In genomic region chr18:25164211-25164836, GRCh38 we compare ENCODE assay signal across 8 cellular contexts.
DNase-seq lines count a peak whose midpoint lies in the region; ATAC-seq and TF ChIP-seq lines count a peak whose summit lies in the region.

No MANE protein-coding gene starts in this region.

- H3K4me3 Mint-ChIP-seq in activated CD4-positive, alpha-beta T cell treated with anti-CD3 and anti-CD28 coated beads, Interleukin-2, amount 10 ng/mL, durations not matched to agents 24 days and 14 days, result peak overlapping the region; percentile 75

- peaks cover 4% of the 10 kb centered on the region for H3K27me3 Mint-ChIP-seq in activated CD4-positive, alpha-beta T cell treated with anti-CD3 and anti-CD28 coated beads, Interleukin-2, amount 10 ng/mL, durations not matched to agents 24 days and 14 days

- H3K4me1 ChIP-seq in breast epithelium (no peaks in the 10 kb centered on the region), gastrocnemius medialis (peaks cover 14 to 20% of the 10 kb centered on the region in 2 donors), mucosa of descending colon (ENCODE audit: low read depth) (no peaks in the 10 kb centered on the region), adrenal gland (replicated peaks in 1 of 2) (peaks cover 0 to 5% of the 10 kb centered on the region in 2 donors)

- DNase-seq in activated CD4-positive, alpha-beta T cell treated with anti-CD3 and anti-CD28 coated beads, Interleukin-2, amount 10 ng/mL, durations not matched to agents 24 days and 14 days, result no peak
- DNase-seq in activated CD4-positive, alpha-beta T cell treated with anti-CD3 and anti-CD28 coated beads, Interleukin-2, amount 50 U/mL, for 4 hours, result no peak
- DNase-seq in breast epithelium (ENCODE audit: low spot score in 2 of 2) (no peak), gastrocnemius medialis (no peak), mucosa of descending colon (no peak), adrenal gland (no peak), GF-D8 (lab: John Stamatoyannopoulos, UW) (no peak)

- no peaks in the 10 kb centered on the region for H3K9me3 Mint-ChIP-seq in activated CD4-positive, alpha-beta T cell treated with anti-CD3 and anti-CD28 coated beads, Interleukin-2, amount 10 ng/mL, durations not matched to agents 24 days and 14 days

- H3K9me3 ChIP-seq in breast epithelium, result no peaks in the 10 kb centered on the region
- no peaks in the 10 kb centered on the region for H3K9me3 ChIP-seq in gastrocnemius medialis
- H3K9me3 ChIP-seq in mucosa of descending colon, result no peaks in the 10 kb centered on the region
- H3K9me3 ChIP-seq in adrenal gland (replicated peaks in 1 of 3), result no peaks in the 10 kb centered on the region

- peak overlapping the region; percentile 34 for H3K27ac Mint-ChIP-seq in activated CD4-positive, alpha-beta T cell treated with anti-CD3 and anti-CD28 coated beads, Interleukin-2, amount 10 ng/mL, durations not matched to agents 24 days and 14 days

- H3K36me3 Mint-ChIP-seq in activated CD4-positive, alpha-beta T cell treated with anti-CD3 and anti-CD28 coated beads, Interleukin-2, amount 10 ng/mL, durations not matched to agents 24 days and 14 days (ENCODE audit: low read depth), result no peaks in the 10 kb centered on the region

- H3K27me3 ChIP-seq in breast epithelium (no peaks in the 10 kb centered on the region), gastrocnemius medialis (no peaks in the 10 kb centered on the region), adrenal gland (no peaks in the 10 kb centered on the region)

- peak overlapping the region; percentile 31 to 65 (median 34) for H3K4me3 ChIP-seq in breast epithelium
- H3K4me3 ChIP-seq in gastrocnemius medialis, result peak overlapping the region; percentile 31 to 57 (median 40)
- H3K4me3 ChIP-seq in mucosa of descending colon, result no peak overlapping the region
- H3K4me3 ChIP-seq in adrenal gland, result peak overlapping the region in 2 of 4 donors; percentile 3 to 56

- H3K27ac ChIP-seq in breast epithelium, result peak overlapping the region; percentile 50 to 85
- peak overlapping the region in 2 of 4 donors; percentile 34 to 42 for H3K27ac ChIP-seq in gastrocnemius medialis
- peak overlapping the region in 1 of 5 donors; percentile 17 for H3K27ac ChIP-seq in adrenal gland

- H3K4me1 Mint-ChIP-seq in activated CD4-positive, alpha-beta T cell treated with anti-CD3 and anti-CD28 coated beads, Interleukin-2, amount 10 ng/mL, durations not matched to agents 24 days and 14 days, result peaks cover 15% of the 10 kb centered on the region

- in situ Hi-C loops in gastrocnemius medialis (cut with MboI; ENCODE audit: low sequenced_read_pairs in 4 of 4), result no loop called here

- 44 to 67% (median 52%) methylated on average over 6 of the region's 6 CpGs for WGBS in adrenal gland, 4 donors

- TF ChIP-seq POLR2A in breast epithelium (IDR thresholded peaks at IDR 0.05) (no peak), gastrocnemius medialis (IDR thresholded peaks at IDR 0.05) (no peak), adrenal gland (IDR thresholded peaks at IDR 0.05) (no peak)

- intact Hi-C loops in activated CD4-positive, alpha-beta T cell treated with anti-CD3 and anti-CD28 coated beads, Interleukin-2, amount 10 ng/mL, durations not matched to agents 24 days and 14 days (cut with micrococcal nuclease), result no loop called here
- intact Hi-C loops in breast epithelium (cut with DNase I; ENCODE audit: low total_unique reads) (no loop called here), gastrocnemius medialis (cut with DNase I; ENCODE audit: low total_unique reads) (no loop called here), mucosa of descending colon (cut with DNase I, micrococcal nuclease) (no loop called here), adrenal gland (cut with DNase I) (no loop called here)

- no peaks in the 10 kb centered on the region for H3K36me3 ChIP-seq in breast epithelium
- H3K36me3 ChIP-seq in gastrocnemius medialis, result no peaks in the 10 kb centered on the region
- no peaks in the 10 kb centered on the region for H3K36me3 ChIP-seq in mucosa of descending colon (ENCODE audit: low read depth)
- no peaks in the 10 kb centered on the region for H3K36me3 ChIP-seq in adrenal gland (replicated peaks in 1 of 2)

- no peak for TF ChIP-seq CTCF in breast epithelium (IDR thresholded peaks at IDR 0.05)
- no peak for TF ChIP-seq CTCF in gastrocnemius medialis (IDR thresholded peaks at IDR 0.05 in 4 of 5, conservative IDR thresholded peaks at IDR 0.05 in 1 of 5)
- TF ChIP-seq CTCF in mucosa of descending colon (IDR thresholded peaks at IDR 0.05), result no peak
- TF ChIP-seq CTCF in adrenal gland (IDR thresholded peaks at IDR 0.05), result no peak

- ATAC-seq in HG03045 (IDR thresholded peaks at IDR 0.05; ENCODE audit: unreplicated experiment) (peak; percentile 35), gastrocnemius medialis (no peak), mucosa of descending colon (no peak)
